Comparison of ENCODE assay signal across 8 cellular contexts in the genomic region with DNA sequence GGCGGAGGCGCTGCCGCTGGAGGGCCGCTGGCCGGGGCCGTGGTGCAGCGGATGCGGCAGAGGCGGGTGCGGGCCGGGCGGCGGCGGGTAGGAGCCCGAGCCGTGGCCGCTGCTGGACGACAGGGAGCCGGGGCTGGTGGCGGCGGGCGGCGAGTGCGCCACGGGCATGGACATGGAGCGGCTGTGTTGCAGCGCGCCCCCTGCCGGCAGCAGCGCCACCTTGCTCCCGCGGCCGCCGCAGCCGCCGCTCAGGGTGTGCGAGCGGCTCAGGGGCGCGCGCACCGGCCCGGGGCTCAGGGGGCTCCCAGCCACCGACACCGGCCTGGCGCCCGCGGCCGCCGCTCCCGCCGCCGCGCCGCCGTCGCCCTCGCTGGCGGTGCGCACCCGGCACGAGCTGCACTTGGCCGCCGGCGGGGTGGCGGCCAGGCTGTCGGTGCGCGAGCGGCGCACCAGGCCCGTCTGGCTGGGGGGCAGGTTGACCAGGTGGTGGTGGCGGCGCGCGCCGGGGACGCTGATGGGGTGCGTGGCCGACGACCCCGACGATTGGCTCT. TPM values are rescaled to one million over a fixed set of nuclear protein-coding genes. Genes with fewer than 3 reads are reported as not detected.
DNase-seq lines count a peak whose midpoint lies in the region; ATAC-seq and TF ChIP-seq lines count a peak whose summit lies in the region.

No MANE protein-coding gene starts in this region.

- peak overlapping the region; percentile 55 for H3K9ac ChIP-seq in fibroblast of lung (ENCODE audit: insufficient read depth, low read length)
- H3K9ac ChIP-seq in stomach smooth muscle (ENCODE audit: low read length in 2 of 2) = peak overlapping the region; percentile 55 to 60

- H4K20me1 ChIP-seq in fibroblast of lung (ENCODE audit: control insufficient read depth, extremely low read depth, insufficient read depth, low read length) = no peaks in the 10 kb centered on the region

- H3K9me3 Mint-ChIP-seq in activated T-helper 17 cell treated with anti-CD3 and anti-CD28 coated beads, Interleukin-2, amount 50 U/mL, for 72 hours = no peaks in the 10 kb centered on the region

- no peak overlapping the region for H2AFZ ChIP-seq in fibroblast of lung (ENCODE audit: low read length)

- H3K4me1 Mint-ChIP-seq in activated T-helper 17 cell treated with anti-CD3 and anti-CD28 coated beads, Interleukin-2, amount 50 U/mL, for 72 hours = peaks cover 18% of the 10 kb centered on the region

- peaks cover 7% of the 10 kb centered on the region for H3K36me3 ChIP-seq in fibroblast of lung (ENCODE audit: control insufficient read depth, insufficient read depth, low read length)
- peaks cover 0 to 2% of the 10 kb centered on the region in 2 donors for H3K36me3 ChIP-seq in stomach smooth muscle (ENCODE audit: control insufficient read depth in 2 of 2, insufficient read depth in 2 of 2, low read length in 2 of 2)

- peaks cover 12% of the 10 kb centered on the region for H3K79me2 ChIP-seq in fibroblast of lung (ENCODE audit: control insufficient read depth, insufficient read depth, low read length)

- peak; percentile 37 for ATAC-seq in activated T-helper 17 cell treated with anti-CD3 and anti-CD28 coated beads, Interleukin-2, amount 50 U/mL, for 72 hours (replicated peaks)
- ATAC-seq in HG03565 (IDR thresholded peaks at IDR 0.05; ENCODE audit: unreplicated experiment) = no peak

- H3K4me3 Mint-ChIP-seq in activated T-helper 17 cell treated with anti-CD3 and anti-CD28 coated beads, Interleukin-2, amount 50 U/mL, for 72 hours = peak overlapping the region; percentile 55

- H3K27me3 ChIP-seq in fibroblast of lung (ENCODE audit: control insufficient read depth, insufficient read depth, low read length) = no peaks in the 10 kb centered on the region
- H3K27me3 ChIP-seq in stomach smooth muscle (ENCODE audit: control insufficient read depth in 1 of 2, insufficient read depth in 2 of 2, low read length in 2 of 2) = no peaks in the 10 kb centered on the region

- peak overlapping the region; percentile 26 to 55 (median 48) for H3K4me3 ChIP-seq in fibroblast of lung (replicated peaks in 1 of 4; ENCODE audit: control extremely low read depth in 1 of 4, insufficient read depth in 1 of 4, low read depth in 3 of 4, low read length in 4 of 4)
- H3K4me3 ChIP-seq in stomach smooth muscle (ENCODE audit: low read length in 2 of 2) = peak overlapping the region; percentile 82

- H3K27me3 Mint-ChIP-seq in activated T-helper 17 cell treated with anti-CD3 and anti-CD28 coated beads, Interleukin-2, amount 50 U/mL, for 72 hours = no peaks in the 10 kb centered on the region

- peak in 1 of 2 donors; percentile 28 for TF ChIP-seq CTCF in fibroblast of lung (conservative IDR thresholded peaks at IDR 0.05 in 1 of 2, IDR thresholded peaks at IDR 0.05 in 1 of 2; ENCODE audit: low read depth in 1 of 2, low read length in 2 of 2)

- H3K4me1 ChIP-seq in fibroblast of lung (ENCODE audit: control insufficient read depth, extremely low read depth, insufficient read depth, low read length) (peaks cover 3% of the 10 kb centered on the region), stomach smooth muscle (ENCODE audit: control insufficient read depth, insufficient read depth, low read length) (peaks cover 53% of the 10 kb centered on the region)

- H3K36me3 Mint-ChIP-seq in activated T-helper 17 cell treated with anti-CD3 and anti-CD28 coated beads, Interleukin-2, amount 50 U/mL, for 72 hours (ENCODE audit: low read depth) = no peaks in the 10 kb centered on the region

- H3K27ac ChIP-seq in fibroblast of lung (ENCODE audit: insufficient read depth, low read length) (no peak overlapping the region), stomach smooth muscle (ENCODE audit: low read length) (peak overlapping the region; percentile 80)

- no peak overlapping the region for H3K27ac Mint-ChIP-seq in activated T-helper 17 cell treated with anti-CD3 and anti-CD28 coated beads, Interleukin-2, amount 50 U/mL, for 72 hours

- peak overlapping the region; percentile 32 for H3K4me2 ChIP-seq in fibroblast of lung (ENCODE audit: extremely low read depth, insufficient read depth, low read length)

- H3K9me3 ChIP-seq in fibroblast of lung (ENCODE audit: control insufficient read depth, insufficient read depth, low read depth, low read length) = no peaks in the 10 kb centered on the region
- no peaks in the 10 kb centered on the region for H3K9me3 ChIP-seq in stomach smooth muscle (ENCODE audit: control insufficient read depth in 2 of 2, low read length in 2 of 2)

- peak; percentile 51 to 69 for DNase-seq in NCI-H524 (lab: John Stamatoyannopoulos, UW)
- DNase-seq in NCI-H524 treated with DMSO at 0.1 percent for 48 hours (lab: John Stamatoyannopoulos, UW) = no peak
- DNase-seq in NCI-H82 (lab: John Stamatoyannopoulos, UW) = peak; percentile 86
- DNase-seq in fibroblast of lung (ENCODE audit: low read depth in 2 of 2) = peak; percentile 69 to 72
- DNase-seq in myocyte (ENCODE audit: low read depth) = peak; percentile 83

RNA-seq across cellular contexts. Expression of gene IRS2, which starts 1.7 kb away (rescaled TPM):
- 1 to 10 TPM; 2.3 to 2.7 TPM for total RNA-seq in activated T-helper 17 cell treated with anti-CD3 and anti-CD28 coated beads, Interleukin-2, amount 50 U/mL, for 72 hours
- total RNA-seq in fibroblast of lung (2.3 TPM in 2 replicates), myocyte (5.7 and 6.1 TPM in 2 replicates)
- 1.9 and 2.3 TPM in 2 replicates for polyA plus RNA-seq in fibroblast of lung
- 3.4 and 4.3 TPM in 2 replicates for polyA plus RNA-seq in fibroblast of lung (2012)
- 1.0 and 2.3 TPM in 2 replicates for polyA minus RNA-seq in fibroblast of lung (ENCODE audit: low replicate concordance)
- 6.7 TPM for polyA plus RNA-seq in myocyte (2012)
